In the genomic region with DNA sequence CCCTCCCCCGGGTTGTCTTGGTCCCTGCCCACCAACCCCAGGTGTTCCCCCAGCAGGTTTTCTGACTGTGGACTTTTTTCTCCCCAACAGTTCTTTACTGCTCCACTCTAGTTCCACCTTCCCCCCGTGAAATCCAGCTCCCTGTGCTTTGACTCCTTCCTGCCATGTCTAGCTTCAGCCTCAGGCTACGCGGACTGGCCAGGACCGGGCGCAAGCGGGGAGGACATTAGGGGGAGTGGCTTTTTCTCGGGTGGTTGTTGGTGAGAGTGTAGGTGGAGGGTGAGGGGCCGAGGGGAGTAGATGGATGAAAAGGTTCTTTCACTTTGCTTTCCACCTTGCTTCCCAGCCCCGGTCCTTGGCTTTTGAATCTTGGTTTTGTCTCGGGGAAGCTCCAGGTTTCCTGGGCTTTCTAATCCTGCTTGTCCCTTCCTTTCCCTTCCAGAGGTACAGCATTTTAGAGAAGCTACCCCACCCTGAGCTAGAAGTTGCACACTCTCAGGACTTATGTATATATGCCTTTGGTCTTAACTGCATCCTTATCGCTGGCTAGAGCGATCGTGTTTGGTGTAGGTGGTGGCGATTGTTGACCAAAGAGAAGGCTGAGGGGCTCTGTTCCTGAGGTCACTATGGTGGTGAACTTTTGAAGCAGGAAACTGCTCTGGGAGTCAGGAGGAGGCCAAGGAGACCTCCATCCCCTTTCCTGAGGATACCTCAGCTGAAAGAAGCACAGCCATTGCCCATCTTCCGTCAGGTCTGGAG, we compare ENCODE assay signal across 8 cellular contexts. TPM values are rescaled to one million over a fixed set of nuclear protein-coding genes. Genes with fewer than 3 reads are reported as not detected.
DNase-seq lines count a peak whose midpoint lies in the region; ATAC-seq, FAIRE-seq and TF ChIP-seq lines count a peak whose summit lies in the region.

No MANE protein-coding gene starts in this region.

- H3K4me1 Mint-ChIP-seq in astrocyte (ENCODE audit: low read depth, unreplicated experiment), result peaks cover 12% of the 10 kb centered on the region

- H3K9me3 ChIP-seq in HUES64 (ENCODE audit: insufficient read depth, low read depth, low read length), result no peaks in the 10 kb centered on the region
- no peaks in the 10 kb centered on the region for H3K9me3 ChIP-seq in astrocyte (ENCODE audit: insufficient read depth, low read depth, low read length)
- H3K9me3 ChIP-seq in iPS-18a (ENCODE audit: control insufficient read depth, low read depth, low read length), result no peaks in the 10 kb centered on the region
- H3K9me3 ChIP-seq in skeletal muscle satellite cell (replicated peaks; ENCODE audit: low read length), result no peaks in the 10 kb centered on the region

- peaks cover 4% of the 10 kb centered on the region for H3K79me2 ChIP-seq in astrocyte (ENCODE audit: insufficient read depth, low read length)

- H3K4me2 ChIP-seq in astrocyte (ENCODE audit: low read length), result peak overlapping the region; percentile 96
- peak overlapping the region; percentile 87 for H3K4me2 ChIP-seq in skeletal muscle satellite cell (ENCODE audit: low read length)

- peaks cover 11% of the 10 kb centered on the region for H3K36me3 Mint-ChIP-seq in astrocyte (ENCODE audit: low read depth, unreplicated experiment)

- DNase-seq in activated CD4-positive, alpha-beta T cell treated with anti-CD3 and anti-CD28 coated beads for 48 hours, result peak; percentile 9
- DNase-seq in activated CD4-positive, alpha-beta T cell treated with anti-CD3 and anti-CD28 coated beads, Interleukin-2, amount 50 U/mL, for 1 hour, result no peak
- DNase-seq in astrocyte (ENCODE audit: low read depth), result peak; percentile 9
- no peak for DNase-seq in UCSD-AML1 (lab: John Stamatoyannopoulos, UW; ENCODE audit: unreplicated experiment)

- H3K27me3 ChIP-seq in HUES64 (ENCODE audit: insufficient read depth, low read length) (peaks cover 9% of the 10 kb centered on the region), astrocyte (ENCODE audit: insufficient read depth, low read length) (no peaks in the 10 kb centered on the region), iPS-18a (ENCODE audit: control insufficient read depth, insufficient read depth, low read length) (peaks cover 6% of the 10 kb centered on the region), skeletal muscle satellite cell (ENCODE audit: control insufficient read depth, insufficient read depth, low read length) (peaks cover 16% of the 10 kb centered on the region)

- no peak for FAIRE-seq in astrocyte (lab: Jason Lieb, UNC)

- peaks cover 2% of the 10 kb centered on the region for H3K9me3 Mint-ChIP-seq in astrocyte (ENCODE audit: unreplicated experiment)

- H3K4me3 Mint-ChIP-seq in astrocyte (ENCODE audit: unreplicated experiment), result peak overlapping the region; percentile 96

- H3K4me1 ChIP-seq in HUES64 (ENCODE audit: insufficient read depth, low read length) (peaks cover 11% of the 10 kb centered on the region; the same call in 1 of the 2 replicates), astrocyte (ENCODE audit: insufficient read depth, low read length) (peaks cover 16% of the 10 kb centered on the region), iPS-18a (ENCODE audit: control insufficient read depth, low read depth, low read length) (peaks cover 5% of the 10 kb centered on the region), skeletal muscle satellite cell (ENCODE audit: control insufficient read depth, insufficient read depth, low read length) (peaks cover 13% of the 10 kb centered on the region)

- TF ChIP-seq CTCF in astrocyte (IDR thresholded peaks at IDR 0.05; ENCODE audit: insufficient read depth, low read depth, low read length), result no peak

- H4K20me1 ChIP-seq in astrocyte (ENCODE audit: insufficient read depth, low read length), result peaks cover 16% of the 10 kb centered on the region

- peak overlapping the region; percentile 70 for H3K9ac ChIP-seq in HUES64 (ENCODE audit: low read depth, low read length)
- peak overlapping the region; percentile 71 for H3K9ac ChIP-seq in astrocyte (ENCODE audit: low read length)
- peak overlapping the region; percentile 73 for H3K9ac ChIP-seq in iPS-18a (ENCODE audit: low read length)
- H3K9ac ChIP-seq in skeletal muscle satellite cell (ENCODE audit: low read depth, low read length), result peak overlapping the region; percentile 78

- H3K27me3 Mint-ChIP-seq in astrocyte (ENCODE audit: low read depth, unreplicated experiment), result no peaks in the 10 kb centered on the region

- H3K36me3 ChIP-seq in HUES64 (ENCODE audit: insufficient read depth, low read length), result peaks cover 17% of the 10 kb centered on the region
- peaks cover 1% of the 10 kb centered on the region for H3K36me3 ChIP-seq in astrocyte (ENCODE audit: insufficient read depth, low read length)
- H3K36me3 ChIP-seq in iPS-18a (ENCODE audit: control insufficient read depth, low read depth, low read length), result peaks cover 3% of the 10 kb centered on the region
- H3K36me3 ChIP-seq in skeletal muscle satellite cell (ENCODE audit: insufficient read depth, low read length), result no peaks in the 10 kb centered on the region

- H3K27ac ChIP-seq in HUES64 (ENCODE audit: low read depth, low read length) (no peak overlapping the region), astrocyte (ENCODE audit: low read depth, low read length) (no peak overlapping the region), iPS-18a (ENCODE audit: low read length) (no peak overlapping the region)

- peak overlapping the region; percentile 87 for H3K4me3 ChIP-seq in HUES64 (ENCODE audit: low read length)
- peak overlapping the region; percentile 71 for H3K4me3 ChIP-seq in astrocyte (ENCODE audit: insufficient read depth, low read depth, low read length)
- H3K4me3 ChIP-seq in iPS-18a (ENCODE audit: low read length), result peak overlapping the region; percentile 96
- peak overlapping the region; percentile 79 for H3K4me3 ChIP-seq in skeletal muscle satellite cell (ENCODE audit: low read length)

- ATAC-seq in GM21423 (IDR thresholded peaks at IDR 0.05; ENCODE audit: unreplicated experiment), result no peak

- WGBS in HUES64, result 22% methylated on average over 16 of the region's 16 CpGs

- H2AFZ ChIP-seq in astrocyte (ENCODE audit: low read depth, low read length), result peak overlapping the region; percentile 94

- H3K27ac Mint-ChIP-seq in astrocyte (ENCODE audit: unreplicated experiment), result peak overlapping the region; percentile 83

RNA-seq across cellular contexts. Expression of gene PIP4K2C, which starts 0.8 kb away (rescaled TPM):
- 19.0 TPM for polyA plus RNA-seq in HUES64 (2013, experiment 1 of 2)
- polyA plus RNA-seq in HUES64 (2013, experiment 2 of 2), result 17.6 TPM
- total RNA-seq in astrocyte, result 43.3 and 43.6 TPM in 2 replicates
- total RNA-seq in skeletal muscle satellite cell (2012; rRNA removed), result 6.6 and 9.1 TPM in 2 replicates

RNA-seq across cellular contexts. Expression of gene DTX3, which starts 12.9 kb away (rescaled TPM):
- polyA plus RNA-seq in HUES64 (2013, experiment 1 of 2), result 44.3 TPM
- polyA plus RNA-seq in HUES64 (2013, experiment 2 of 2), result 48.2 TPM
- total RNA-seq in astrocyte, result 18.3 and 20.8 TPM in 2 replicates
- 1.3 and 2.0 TPM in 2 replicates for total RNA-seq in skeletal muscle satellite cell (2012; rRNA removed)

RNA-seq across cellular contexts. Expression of gene ARHGEF25, which starts 19.5 kb away (rescaled TPM):
- 15.7 TPM for polyA plus RNA-seq in HUES64 (2013, experiment 1 of 2)
- polyA plus RNA-seq in HUES64 (2013, experiment 2 of 2), result 20.7 TPM
- 16.8 and 24.5 TPM in 2 replicates for total RNA-seq in astrocyte
- total RNA-seq in skeletal muscle satellite cell (2012; rRNA removed), result 1.5 TPM in 2 replicates

RNA-seq across cellular contexts. Expression of gene B4GALNT1, which starts 41.3 kb away (rescaled TPM):
- polyA plus RNA-seq in HUES64 (2013, experiment 1 of 2), result 1.8 TPM
- polyA plus RNA-seq in HUES64 (2013, experiment 2 of 2), result 1.5 TPM
- total RNA-seq in astrocyte, result 2.5 and 2.6 TPM in 2 replicates
- 0.66 and 1.0 TPM in 2 replicates for total RNA-seq in skeletal muscle satellite cell (2012; rRNA removed)

RNA-seq across cellular contexts. Expression of gene KIF5A, which starts 41.9 kb away (rescaled TPM):
- polyA plus RNA-seq in HUES64 (2013, experiment 1 of 2), result 7.8 TPM
- 8.2 TPM for polyA plus RNA-seq in HUES64 (2013, experiment 2 of 2)
- 7.2 and 8.6 TPM in 2 replicates for total RNA-seq in astrocyte
- total RNA-seq in skeletal muscle satellite cell (2012; rRNA removed), result 0.25 TPM in 1 of 2 replicates, not detected in the other

Comparison
In these comparisons a context has a peak if more than half of its experiments do, and no peak if none do; other contexts are left out.
1. DNase-seq: peak in activated CD4-positive, alpha-beta T cell treated with anti-CD3 and anti-CD28 coated beads for 48 hours (single experiment) and astrocyte (single experiment); none in activated CD4-positive, alpha-beta T cell treated with anti-CD3 and anti-CD28 coated beads, Interleukin-2, amount 50 U/mL, for 1 hour (single experiment) and UCSD-AML1 (single experiment).
2. Peak in every context shown above with its lines, with median percentiles within 50 percentile points of each other: H3K4me3 ChIP-seq and H3K9ac ChIP-seq.